ENCODE assay signal across 11 cellular contexts in the genomic region with DNA sequence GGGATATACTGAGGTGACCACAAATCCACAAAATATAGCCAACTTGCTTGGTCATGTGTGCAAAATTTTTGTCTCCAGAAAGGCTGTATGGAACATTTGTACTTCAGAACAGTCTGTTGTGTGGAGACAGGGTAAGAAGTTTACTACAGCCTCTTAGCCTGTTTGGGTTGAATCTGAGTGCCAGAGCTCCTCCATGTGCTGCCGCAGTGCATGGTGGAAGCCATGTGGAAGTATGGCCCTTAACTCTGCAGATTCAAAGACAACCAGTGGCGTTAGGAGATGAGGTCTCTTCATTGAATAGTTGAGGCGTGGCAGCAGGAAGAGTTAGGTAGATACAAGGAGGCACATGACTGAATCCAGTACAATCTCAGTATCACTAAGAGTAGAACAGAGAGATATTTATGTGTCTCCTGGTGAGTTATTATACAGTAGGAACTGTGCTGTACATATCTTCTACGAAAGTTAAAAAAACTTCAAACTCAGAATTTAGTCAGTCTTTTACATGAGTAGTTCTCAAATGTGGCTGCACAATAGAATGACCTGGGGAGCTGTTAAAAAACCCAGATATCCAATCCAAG.
"Had no signal": no experiment of that assay in that cellular context is flagged by ENCODE, and none has a peak within 500 bp of the region (broad histone marks: within the 10 kb centered on the region; RNA-seq: fewer than 3 reads in every experiment).

No MANE protein-coding gene starts in this region.

- FAIRE-seq: kidney had no signal

- H3K27me3 ChIP-seq: hepatocyte, sigmoid colon, stomach had no signal

- DNase-seq: activated naive CD4-positive, alpha-beta T cell; activated T-cell treated with anti-CD3 and anti-CD28 coated beads, Interleukin-2, amount 50 U/mL, for 1 hour; kidney; left ventricle myocardium inferior; mesenchymal stem cell; sigmoid colon; stimulated activated CD4-positive, alpha-beta T cell treated with anti-CD3 and anti-CD28 coated beads, Interleukin-2, amount 100 ng/mL, for 24 hours; stomach had no signal

- H3K4me2 ChIP-seq: hepatocyte had no signal

- H3K4me1 ChIP-seq: sigmoid colon had no signal

- H3K27ac ChIP-seq: coronary artery, hepatocyte, left ventricle myocardium inferior, sigmoid colon, stomach, thoracic aorta had no signal

- H3K4me3 ChIP-seq: coronary artery, hepatocyte, left ventricle myocardium inferior, sigmoid colon, stomach, thoracic aorta had no signal

- H3K9me3 ChIP-seq: left ventricle myocardium inferior, sigmoid colon, stomach, thoracic aorta had no signal

- H2AFZ ChIP-seq: hepatocyte had no signal
